10 cellular contexts compared by ENCODE assay signal in genomic region chr1:37096523-37096922, GRCh38.
A peak's percentile ranks its signal among the peaks of the same experiment; 100 is the strongest.
DNase-seq lines count a peak whose midpoint lies in the region; ATAC-seq, FAIRE-seq and TF ChIP-seq lines count a peak whose summit lies in the region.
"Had no signal": no experiment of that assay in that cellular context is flagged by ENCODE, and none has a peak within 500 bp of the region (broad histone marks: within the 10 kb centered on the region; RNA-seq: fewer than 3 reads in every experiment).

No MANE protein-coding gene starts in this region.

- H3K9me3 ChIP-seq in HepG2 (ENCODE audit: low read length) (no peaks in the 10 kb centered on the region), right lobe of liver (no peaks in the 10 kb centered on the region), smooth muscle cell (replicated peaks; ENCODE audit: low read depth) (no peaks in the 10 kb centered on the region), upper lobe of right lung (no peaks in the 10 kb centered on the region)

- H3K79me2 ChIP-seq in HepG2 (ENCODE audit: insufficient read depth, low read length) (no peaks in the 10 kb centered on the region), smooth muscle cell (ENCODE audit: low read depth) (no peaks in the 10 kb centered on the region)

- TF ChIP-seq CTCF in HepG2 (CRISPR knock-in tag; IDR thresholded peaks at IDR 0.05) (peak; percentile 40), right lobe of liver (IDR thresholded peaks at IDR 0.05) (no peak), LNCAP (IDR thresholded peaks at IDR 0.05) (peak; percentile 31; the same call in 1 of the 2 replicates), astrocyte of the spinal cord (IDR thresholded peaks at IDR 0.05; ENCODE audit: low read depth, low read length) (peak; percentile 2), smooth muscle cell (IDR thresholded peaks at IDR 0.05; ENCODE audit: borderline replicate concordance, insufficient read depth, poor library complexity, severe bottlenecking) (peak; percentile 14), upper lobe of right lung (IDR thresholded peaks at IDR 0.05) (no peak)

- CTCF ChIA-PET in HepG2 (lab: Yijun Ruan, JAX; ENCODE audit: low intra/inter-chr PET ratio, low total read pairs), result no interaction called here

- H3K9ac ChIP-seq in HepG2 (ENCODE audit: insufficient read depth, low read depth, low read length) (no peak overlapping the region), smooth muscle cell (ENCODE audit: low read depth) (no peak overlapping the region)

- DNase-seq in HepG2 (ENCODE audit: low spot score) (peak; percentile 63), right lobe of liver (no peak), astrocyte of the spinal cord (ENCODE audit: low read depth, low spot score) (no peak), smooth muscle cell (lab: John Stamatoyannopoulos, UW; ENCODE audit: unreplicated experiment) (no peak), upper lobe of right lung (no peak)
- DNase-seq in activated effector memory CD4-positive, alpha-beta T cell treated with anti-CD3 and anti-CD28 coated beads, Interleukin-2, amount 50 U/mL, for 16 hours, result no peak
- DNase-seq: occipital lobe had no signal

- H4K20me1 ChIP-seq in HepG2 (ENCODE audit: insufficient read depth, low read length), result no peaks in the 10 kb centered on the region
- H4K20me1 ChIP-seq in smooth muscle cell (ENCODE audit: low read depth), result no peaks in the 10 kb centered on the region

- H3K4me1 ChIP-seq in HepG2 (ENCODE audit: insufficient read depth, low read length) (no peaks in the 10 kb centered on the region), right lobe of liver (no peaks in the 10 kb centered on the region), smooth muscle cell (ENCODE audit: low read depth) (no peaks in the 10 kb centered on the region), upper lobe of right lung (no peaks in the 10 kb centered on the region)

- H3K4me2 ChIP-seq in HepG2 (ENCODE audit: low read depth, low read length), result no peak overlapping the region
- no peak overlapping the region for H3K4me2 ChIP-seq in smooth muscle cell

- ATAC-seq in HepG2, result peak; percentile 84
- no peak for ATAC-seq in right lobe of liver
- no peak for ATAC-seq in HG02870 (IDR thresholded peaks at IDR 0.05; ENCODE audit: unreplicated experiment)
- ATAC-seq in upper lobe of right lung, result no peak
- ATAC-seq: activated CD4-positive, CD25-positive, alpha-beta regulatory T cell treated with anti-CD3 and anti-CD28 coated beads, Interleukin-2, amount 50 U/mL, for 24 hours had no signal

- H2AFZ ChIP-seq in HepG2 (ENCODE audit: low read length) (no peak overlapping the region), smooth muscle cell (ENCODE audit: low read depth) (no peak overlapping the region)

- no peak overlapping the region for H3K4me3 ChIP-seq in HepG2 (replicated peaks in 1 of 3; ENCODE audit: insufficient read depth in 1 of 3, low read depth in 2 of 3, low read length in 3 of 3)
- no peak overlapping the region for H3K4me3 ChIP-seq in right lobe of liver
- H3K4me3 ChIP-seq in astrocyte of the spinal cord (ENCODE audit: low read depth, low read length), result no peak overlapping the region
- H3K4me3 ChIP-seq in smooth muscle cell, result no peak overlapping the region
- no peak overlapping the region for H3K4me3 ChIP-seq in upper lobe of right lung

- no peak for FAIRE-seq in HepG2 (lab: Jason Lieb, UNC)

- TF ChIP-seq EP300 in HepG2 (IDR thresholded peaks at IDR 0.05; ENCODE audit: low read depth in 2 of 2, low read length in 2 of 2), result no peak
- no peak for TF ChIP-seq EP300 in HepG2 (CRISPR knock-in tag; IDR thresholded peaks at IDR 0.05; ENCODE audit: borderline replicate concordance)

- H3K36me3 ChIP-seq in HepG2 (replicated peaks in 1 of 2; ENCODE audit: control insufficient read depth in 1 of 2, insufficient read depth in 2 of 2, low read length in 2 of 2), result no peaks in the 10 kb centered on the region
- no peaks in the 10 kb centered on the region for H3K36me3 ChIP-seq in right lobe of liver
- no peaks in the 10 kb centered on the region for H3K36me3 ChIP-seq in smooth muscle cell (ENCODE audit: low read depth)
- no peaks in the 10 kb centered on the region for H3K36me3 ChIP-seq in upper lobe of right lung

- intact Hi-C loops in HepG2 (cut with micrococcal nuclease; ENCODE audit: unreplicated experiment) (loop anchor here (5.0 kb wide), 1 partner anchor 336 kb away; no protein-coding TSS in a partner anchor), right lobe of liver (cut with DNase I) (no loop called here), upper lobe of right lung (cut with DNase I) (no loop called here)

- TF ChIP-seq RAD21 in HepG2 (CRISPR knock-in tag; IDR thresholded peaks at IDR 0.05), result no peak

- WGBS in HepG2 (ENCODE audit: low lambda C conversion rate), result 17% methylated on average over 6 of the region's 6 CpGs
- 26% methylated on average over 5 of the region's 6 CpGs for WGBS in right lobe of liver (ENCODE audit: insufficient coverage, low coverage, low lambda C conversion rate, missing lambda C conversion rate)
- 82% methylated on average over 6 of the region's 6 CpGs for WGBS in smooth muscle cell (ENCODE audit: low lambda C conversion rate)

- no peaks in the 10 kb centered on the region for H3F3A ChIP-seq in smooth muscle cell (ENCODE audit: low read depth)

- POLR2A ChIA-PET in HepG2 (lab: Yijun Ruan, JAX), result no interaction called here

- BruUV-seq in HepG2 (replicated peaks; lab: Mats Ljungman, UMichigan), result no TSS peak

- TF ChIP-seq POLR2A in HepG2 (IDR thresholded peaks at IDR 0.05; ENCODE audit: insufficient read depth in 1 of 2, low read depth in 2 of 2, low read length in 2 of 2) (no peak), right lobe of liver (IDR thresholded peaks at IDR 0.05) (no peak)

- no peak overlapping the region for H3K27ac ChIP-seq in HepG2 (ENCODE audit: extremely low read length, insufficient read depth, low read length)
- no peak overlapping the region for H3K27ac ChIP-seq in right lobe of liver
- no peak overlapping the region for H3K27ac ChIP-seq in smooth muscle cell (ENCODE audit: low read depth)
- no peak overlapping the region for H3K27ac ChIP-seq in upper lobe of right lung

- H3K27me3 ChIP-seq in HepG2 (ENCODE audit: control insufficient read depth in 1 of 2, insufficient read depth in 2 of 2, low read length in 2 of 2), result peaks cover 0 to 2% of the 10 kb centered on the region in 2 experiments; a peak in 1 of 5 replicates
- H3K27me3 ChIP-seq in right lobe of liver, result no peaks in the 10 kb centered on the region
- peaks cover 21% of the 10 kb centered on the region for H3K27me3 ChIP-seq in smooth muscle cell (ENCODE audit: low read depth)
- peaks cover 6% of the 10 kb centered on the region for H3K27me3 ChIP-seq in upper lobe of right lung

- in situ Hi-C loops in HepG2 (cut with HindIII; ENCODE audit: extremely low pct_ligation_motif_present, low pct_unique_long_range_greater_than_20kb) (no loop called here), astrocyte of the spinal cord (cut with HindIII; ENCODE audit: low sequenced_read_pairs) (no loop called here)

TF ChIP-seq in HepG2, 621 proteins besides CTCF, POLR2A, EP300 and RAD21 (continues in another document):
- TF ChIP-seq ZFP82 (CRISPR knock-in tag; IDR thresholded peaks at IDR 0.05; ENCODE audit: borderline replicate concordance), result no peak
- no peak for TF ChIP-seq ZNF496 (CRISPR knock-in tag; IDR thresholded peaks at IDR 0.05; ENCODE audit: insufficient replicate concordance)
- TF ChIP-seq ZNF879 (CRISPR knock-in tag; IDR thresholded peaks at IDR 0.05), result no peak
- TF ChIP-seq HMG20A (CRISPR knock-in tag; IDR thresholded peaks at IDR 0.05; ENCODE audit: borderline replicate concordance), result no peak
- no peak for TF ChIP-seq FOXO1 (CRISPR knock-in tag; IDR thresholded peaks at IDR 0.05)
- 0 out of 2 replicates have a peak, but pooled peaks have one; percentile 5 for TF ChIP-seq CEBPG (CRISPR knock-in tag; IDR thresholded peaks at IDR 0.05)
- no peak for TF ChIP-seq THAP11 (CRISPR knock-in tag; IDR thresholded peaks at IDR 0.05)
- no peak for TF ChIP-seq TRIM22 (IDR thresholded peaks at IDR 0.05)
- no peak for TF ChIP-seq ZNF276 (CRISPR knock-in tag; IDR thresholded peaks at IDR 0.05; ENCODE audit: low read depth)
- no peak for TF ChIP-seq FOXA1 (IDR thresholded peaks at IDR 0.05)
- peak; percentile 31; the same call in 1 of the 2 replicates for TF ChIP-seq FOXA1 (CRISPR knock-in tag; IDR thresholded peaks at IDR 0.05)

Comparison
In these comparisons a context has a peak if more than half of its experiments do, and no peak if none do; other contexts are left out.
1. CTCF ChIP-seq: peak in HepG2 (single experiment), LNCAP (single experiment), astrocyte of the spinal cord (single experiment) and smooth muscle cell (single experiment); none in right lobe of liver (0 of 4) and upper lobe of right lung (single experiment).